Comparison of ENCODE assay signal across 28 cellular contexts in genomic region chr3:46680298-46680826, GRCh38. TPM values are rescaled to one million over a fixed set of nuclear protein-coding genes. Genes with fewer than 3 reads are reported as not detected.
"Had no signal": no experiment of that assay in that cellular context is flagged by ENCODE, and none has a peak within 500 bp of the region (broad histone marks: within the 10 kb centered on the region; RNA-seq: fewer than 3 reads in every experiment).

No MANE protein-coding gene starts in this region.

- H3K27ac Mint-ChIP-seq: activated CD4-positive, alpha-beta T cell treated with anti-CD3 and anti-CD28 coated beads for 36 hours; activated naive CD4-positive, alpha-beta T cell treated with anti-CD3 and anti-CD28 coated beads for 36 hours; natural killer cell; T-helper 2 cell treated with Interferon-gamma antibody and Interleukin-4, amounts not matched to agents 5 μg/mL and 100 μg/mL, for 36 hours had no signal

- H3K36me3 Mint-ChIP-seq: natural killer cell had no signal

- H3K27ac ChIP-seq: brain microvascular endothelial cell, lower lobe of right lung, pancreas, prostate gland, transverse colon had no signal

- H3K4me3 ChIP-seq: lower lobe of right lung, pancreas, prostate gland, smooth muscle cell, transverse colon had no signal

- H3K27me3 ChIP-seq: brain microvascular endothelial cell, pancreas, transverse colon had no signal

- DNase-seq: activated CD4-positive, alpha-beta T cell treated with anti-CD3 and anti-CD28 coated beads for 36 hours; activated CD4-positive, alpha-beta T cell treated with anti-CD3 and anti-CD28 coated beads, Interleukin-2, amount 50 U/mL, for 4 hours; activated CD4-positive, CD25-positive, alpha-beta regulatory T cell; activated effector memory CD4-positive, alpha-beta T cell treated with anti-CD3 and anti-CD28 coated beads, Interleukin-2, amount 50 U/mL, for 16 hours; activated naive CD4-positive, alpha-beta T cell treated with anti-CD3 and anti-CD28 coated beads for 36 hours; activated T-cell treated with anti-CD3 and anti-CD28 coated beads for 4 hours; amniotic stem cell; brain microvascular endothelial cell; caudate nucleus; cortex of kidney; foreskin fibroblast; head of caudate nucleus; lower lobe of right lung; mesenchymal stem cell; natural killer cell; retina; stimulated activated CD4-positive, alpha-beta T cell treated with anti-CD3 and anti-CD28 coated beads, Interleukin-1b, Interleukin-23, amount 100 ng/mL, for 48 hours; stimulated activated naive CD4-positive, alpha-beta T cell; T-helper 1 cell; transverse colon had no signal

- H3K4me1 ChIP-seq: lower lobe of right lung, pancreas, prostate gland, transverse colon had no signal

- H3K9me3 ChIP-seq: lower lobe of right lung, pancreas, prostate gland, transverse colon had no signal

- H3K36me3 ChIP-seq: brain microvascular endothelial cell, prostate gland, transverse colon had no signal

- H3K4me1 Mint-ChIP-seq: activated CD4-positive, alpha-beta T cell treated with anti-CD3 and anti-CD28 coated beads for 36 hours; natural killer cell had no signal

- H3K9me3 Mint-ChIP-seq: activated naive CD4-positive, alpha-beta T cell treated with anti-CD3 and anti-CD28 coated beads for 36 hours; natural killer cell; T-helper 2 cell treated with Interferon-gamma antibody and Interleukin-4, amounts not matched to agents 5 μg/mL and 100 μg/mL, for 36 hours had no signal

- H3K4me3 Mint-ChIP-seq: activated CD4-positive, alpha-beta T cell treated with anti-CD3 and anti-CD28 coated beads for 36 hours; activated naive CD4-positive, alpha-beta T cell treated with anti-CD3 and anti-CD28 coated beads for 36 hours; natural killer cell; T-helper 2 cell treated with Interferon-gamma antibody and Interleukin-4, amounts not matched to agents 5 μg/mL and 100 μg/mL, for 36 hours had no signal

- H3K27me3 Mint-ChIP-seq: activated CD4-positive, alpha-beta T cell treated with anti-CD3 and anti-CD28 coated beads for 36 hours had no signal

- ATAC-seq: activated CD4-positive, alpha-beta T cell treated with anti-CD3 and anti-CD28 coated beads for 36 hours; esophagus mucosa; lower lobe of right lung; natural killer cell; pancreas had no signal

RNA-seq across cellular contexts. Expression of gene TMIE, which starts 20.8 kb away (rescaled TPM):
- total RNA-seq: natural killer cell, transverse colon had no signal

RNA-seq across cellular contexts. Expression of gene PRSS50, which starts 37.3 kb away (rescaled TPM):
- total RNA-seq: activated CD4-positive, alpha-beta T cell treated with anti-CD3 and anti-CD28 coated beads for 36 hours; activated naive CD4-positive, alpha-beta T cell treated with anti-CD3 and anti-CD28 coated beads for 36 hours; astrocyte; chondrocyte; esophagus mucosa; mononuclear cell had no signal
